In genomic region chr17:50094753-50095616, GRCh38 we compare ENCODE assay signal across 8 cellular contexts. TPM values are rescaled to one million over a fixed set of nuclear protein-coding genes. Genes with fewer than 3 reads are reported as not detected.
A peak's percentile ranks its signal among the peaks of the same experiment; 100 is the strongest.
DNase-seq lines count a peak whose midpoint lies in the region; ATAC-seq, FAIRE-seq and TF ChIP-seq lines count a peak whose summit lies in the region.

TSS of gene PDK2 (plus strand) at chr17:50095351. CDS start at chr17:50095436, 85 bp downstream.

- no peaks in the 10 kb centered on the region for H3K27me3 Mint-ChIP-seq in WTC11 (ENCODE audit: low read depth)

- H3K9me3 Mint-ChIP-seq in WTC11, result no peaks in the 10 kb centered on the region

- FAIRE-seq in bronchial epithelial cell (lab: Jason Lieb, UNC) (no peak), small intestine (lab: Jason Lieb, UNC) (no peak)

- DNase-seq in AG04450 (ENCODE audit: low read depth, low spot score), result peak; percentile 87
- peak; percentile 97 for DNase-seq in NCI-H2227 (lab: John Stamatoyannopoulos, UW; ENCODE audit: unreplicated experiment)
- peak; percentile 95 for DNase-seq in WTC11 (ENCODE audit: low spot score)
- DNase-seq in bronchial epithelial cell (ENCODE audit: low read depth), result peak; percentile 80
- peak; percentile 99 for DNase-seq in iPS-NIHi11 (ENCODE audit: low spot score)
- DNase-seq in small intestine, result peak; percentile 97

- CTCF ChIA-PET in AG04450 (lab: Charles Lee), result interaction anchor here (0.6 to 4.5 kb wide), 66 partner anchors 8 to 321 kb away, joined by 3 to 171 read pairs (median 7); partner anchors contain the start of genes DLX3, ITGA3, PPP1R9B and SGCA
- CTCF ChIA-PET in WTC11 (lab: Charles Lee), result interaction anchor here (0.6 to 5.4 kb wide), 70 partner anchors 9 to 850 kb away, joined by 3 to 118 read pairs (median 6); partner anchors contain the start of genes DLX3, ITGA3, SAMD14 and TMEM92

- peaks cover 4 to 5% of the 10 kb centered on the region in 2 donors for H3K4me1 ChIP-seq in small intestine (ENCODE audit: control insufficient read depth in 2 of 2, insufficient read depth in 1 of 2, low read depth in 1 of 2, low read length in 1 of 2)

- H3K27me3 ChIP-seq in AG04450 (ENCODE audit: control insufficient read depth, insufficient read depth, low read length), result no peaks in the 10 kb centered on the region
- no peaks in the 10 kb centered on the region for H3K27me3 ChIP-seq in bronchial epithelial cell (ENCODE audit: control insufficient read depth, insufficient read depth, low read length)
- H3K27me3 ChIP-seq in small intestine (ENCODE audit: control insufficient read depth in 2 of 2, insufficient read depth in 2 of 2, low read length in 2 of 2), result no peaks in the 10 kb centered on the region

- H3K36me3 ChIP-seq in bronchial epithelial cell (ENCODE audit: control insufficient read depth, insufficient read depth, low read length), result no peaks in the 10 kb centered on the region
- H3K36me3 ChIP-seq in small intestine (ENCODE audit: control insufficient read depth in 2 of 2, insufficient read depth in 2 of 2, low read length in 2 of 2), result peaks cover 0 to 7% of the 10 kb centered on the region in 2 donors

- no peaks in the 10 kb centered on the region for H3K36me3 Mint-ChIP-seq in WTC11

- H3K4me3 ChIP-seq in AG04450 (ENCODE audit: low read depth, low read length), result peak within 1 kb of the TSS; percentile 83
- H3K4me3 ChIP-seq in bronchial epithelial cell (ENCODE audit: low read depth, low read length), result peak within 1 kb of the TSS; percentile 65
- peak within 1 kb of the TSS; percentile 93 to 98 for H3K4me3 ChIP-seq in small intestine (ENCODE audit: low read depth in 1 of 2, low read length in 2 of 2)

- H3K4me1 Mint-ChIP-seq in WTC11, result peaks cover 6% of the 10 kb centered on the region

- peak within 1 kb of the TSS; percentile 97 for H3K4me3 Mint-ChIP-seq in WTC11

- no peak for TF ChIP-seq CTCF in AG04450 (IDR thresholded peaks at IDR 0.05; ENCODE audit: low read depth, low read length)
- TF ChIP-seq CTCF in WTC11 (IDR thresholded peaks at IDR 0.05), result no peak
- TF ChIP-seq CTCF in bronchial epithelial cell (IDR thresholded peaks at IDR 0.05; ENCODE audit: insufficient read depth, low read length, severe bottlenecking), result no peak

- H3K27ac Mint-ChIP-seq in WTC11, result peak within 1 kb of the TSS; percentile 41

- peak; percentile 85 for ATAC-seq in GM18907 (IDR thresholded peaks at IDR 0.05; ENCODE audit: unreplicated experiment)
- peak; percentile 82 for ATAC-seq in HG03159 (IDR thresholded peaks at IDR 0.05; ENCODE audit: unreplicated experiment)
- peak; percentile 93 for ATAC-seq in WTC11

- POLR2A ChIA-PET in AG04450 (lab: Yijun Ruan, JAX) (interaction anchor here (1.0 to 1.5 kb wide), 3 partner anchors 17 to 107 kb away, joined by 4 to 7 read pairs (median 5); partner anchors contain the start of gene COL1A1), WTC11 (lab: Charles Lee) (interaction anchor here (1.0 to 1.7 kb wide), 4 partner anchors 17 to 56 kb away, joined by 3 to 5 read pairs (median 3); no protein-coding TSS in a partner anchor)

- WGBS in small intestine, 3 donors, result 0 to 1% (median 1%) methylated on average over 56 to 68 of the region's 68 CpGs

- H3K9me3 ChIP-seq in AG04450 (ENCODE audit: control insufficient read depth, insufficient read depth, low read length) (no peaks in the 10 kb centered on the region), small intestine (ENCODE audit: control insufficient read depth, low read depth) (no peaks in the 10 kb centered on the region)

- peak within 1 kb of the TSS; percentile 70 for H3K27ac ChIP-seq in AG04450 (ENCODE audit: low read depth, low read length)
- peak within 1 kb of the TSS; percentile 76 to 87 for H3K27ac ChIP-seq in small intestine (ENCODE audit: low read depth in 1 of 2, low read length in 1 of 2)

TF ChIP-seq in WTC11, 78 proteins besides CTCF, POLR2A, EP300 and RAD21 (continues in another document):
- TF ChIP-seq ZNF512 (CRISPR knock-in tag; IDR thresholded peaks at IDR 0.05; ENCODE audit: borderline replicate concordance) (no peak), ZBTB43 (CRISPR knock-in tag; IDR thresholded peaks at IDR 0.05) (no peak), TEAD1 (CRISPR knock-in tag; IDR thresholded peaks at IDR 0.05) (no peak), TEAD4 (CRISPR knock-in tag; IDR thresholded peaks at IDR 0.05) (peak; percentile 61; the same call in 1 of the 2 replicates), FOXP1 (CRISPR knock-in tag; IDR thresholded peaks at IDR 0.05; ENCODE audit: borderline replicate concordance) (peak; percentile 77; the same call in 1 of the 2 replicates), NFYB (CRISPR knock-in tag; conservative IDR thresholded peaks at IDR 0.05; ENCODE audit: low read depth) (peak; percentile 99), FOXK1 (CRISPR knock-in tag; IDR thresholded peaks at IDR 0.05) (peak; percentile 81), ZNF232 (CRISPR knock-in tag; IDR thresholded peaks at IDR 0.05) (no peak), ZNF416 (CRISPR knock-in tag; IDR thresholded peaks at IDR 0.05) (no peak), NR1H2 (CRISPR knock-in tag; IDR thresholded peaks at IDR 0.05) (no peak), ZNF281 (CRISPR knock-in tag; IDR thresholded peaks at IDR 0.05) (no peak), MXD4 (CRISPR knock-in tag; IDR thresholded peaks at IDR 0.05; ENCODE audit: borderline replicate concordance) (no peak), USF2 (CRISPR knock-in tag; IDR thresholded peaks at IDR 0.05) (peak; percentile 98), SP1 (CRISPR knock-in tag; conservative IDR thresholded peaks at IDR 0.05) (peak; percentile 99), GRHL2 (CRISPR knock-in tag; IDR thresholded peaks at IDR 0.05; ENCODE audit: insufficient replicate concordance, severe bottlenecking) (no peak), MAX (CRISPR knock-in tag; IDR thresholded peaks at IDR 0.05) (peak; percentile 88), RORB (CRISPR knock-in tag; IDR thresholded peaks at IDR 0.05) (no peak)

RNA-seq across cellular contexts. Expression of gene PDK2, which starts in this region (rescaled TPM):
- 62.4 and 81.7 TPM in 2 replicates for polyA plus RNA-seq in AG04450 (2011; rRNA removed)
- polyA minus RNA-seq in AG04450 (2011; rRNA and poly(A)+ RNA removed), result 87.6 and 106 TPM in 2 replicates
- 16.6 to 21.3 TPM (median 19.8 TPM) in 3 replicates for total RNA-seq in WTC11 (2021)
- 0.79 and 3.5 TPM in 2 replicates for total RNA-seq in bronchial epithelial cell
- 10 to 100 TPM; 27.2 to 39.6 (median 34.0) TPM for polyA plus RNA-seq in small intestine

Comparison
In these comparisons a context has a peak if more than half of its experiments do, and no peak if none do; other contexts are left out.
1. Peak in every context shown above with its lines: DNase-seq, ATAC-seq, H3K4me3 ChIP-seq and H3K27ac ChIP-seq.